ENCODE assay signal across 11 cellular contexts in genomic region chr10:95818663-95819062, GRCh38.
A peak's percentile ranks its signal among the peaks of the same experiment; 100 is the strongest.
DNase-seq lines count a peak whose midpoint lies in the region; ATAC-seq and FAIRE-seq lines count a peak whose summit lies in the region.
"Had no signal": no experiment of that assay in that cellular context is flagged by ENCODE, and none has a peak within 500 bp of the region (broad histone marks: within the 10 kb centered on the region; RNA-seq: fewer than 3 reads in every experiment).

No MANE protein-coding gene starts in this region.

- H3K36me3 Mint-ChIP-seq in activated T-helper 1 cell treated with anti-CD3 and anti-CD28 coated beads, Interleukin-12 subunit alpha, Interleukin-12 subunit beta, Interleukin-2, Interleukin-4 antibody, amounts not matched to agents 30 ng/mL and 10 ng/mL and 1 ng/mL, durations not matched to agents 14 hours and 24 hours and 36 hours (ENCODE audit: low read depth) = peaks cover 25% of the 10 kb centered on the region
- peaks cover 7% of the 10 kb centered on the region for H3K36me3 Mint-ChIP-seq in stimulated activated effector memory CD8-positive, alpha-beta T cell treated with anti-CD3 and anti-CD28 coated beads, Interleukin-12 subunit alpha, Interleukin-12 subunit beta, amount 100 ng/mL, for 72 hours
- H3K36me3 Mint-ChIP-seq in immature natural killer cell = no peaks in the 10 kb centered on the region
- H3K36me3 Mint-ChIP-seq: activated CD4-positive, alpha-beta memory T cell treated with anti-CD3 and anti-CD28 coated beads for 36 hours had no signal

- H3K27me3 Mint-ChIP-seq in activated T-helper 1 cell treated with anti-CD3 and anti-CD28 coated beads, Interleukin-12 subunit alpha, Interleukin-12 subunit beta, Interleukin-2, Interleukin-4 antibody, amounts not matched to agents 30 ng/mL and 10 ng/mL and 1 ng/mL, durations not matched to agents 14 hours and 24 hours and 36 hours (ENCODE audit: insufficient read depth) = no peaks in the 10 kb centered on the region
- H3K27me3 Mint-ChIP-seq in immature natural killer cell (ENCODE audit: low read depth in 3 of 3) = no peaks in the 10 kb centered on the region

- H3K9me3 Mint-ChIP-seq in activated T-helper 1 cell treated with anti-CD3 and anti-CD28 coated beads, Interleukin-12 subunit alpha, Interleukin-12 subunit beta, Interleukin-2, Interleukin-4 antibody, amounts not matched to agents 30 ng/mL and 10 ng/mL and 1 ng/mL, durations not matched to agents 14 hours and 24 hours and 36 hours = peaks cover 11% of the 10 kb centered on the region
- peaks cover 3% of the 10 kb centered on the region for H3K9me3 Mint-ChIP-seq in stimulated activated effector memory CD8-positive, alpha-beta T cell treated with anti-CD3 and anti-CD28 coated beads, Interleukin-12 subunit alpha, Interleukin-12 subunit beta, amount 100 ng/mL, for 72 hours
- no peaks in the 10 kb centered on the region for H3K9me3 Mint-ChIP-seq in immature natural killer cell
- H3K9me3 Mint-ChIP-seq: activated CD4-positive, alpha-beta memory T cell treated with anti-CD3 and anti-CD28 coated beads for 36 hours had no signal

- peak; percentile 42 for ATAC-seq in stimulated activated effector memory CD8-positive, alpha-beta T cell treated with anti-CD3 and anti-CD28 coated beads, Interleukin-12 subunit alpha, Interleukin-12 subunit beta, amount 100 ng/mL, for 72 hours

- peaks cover 73% of the 10 kb centered on the region for H3K4me1 Mint-ChIP-seq in activated T-helper 1 cell treated with anti-CD3 and anti-CD28 coated beads, Interleukin-12 subunit alpha, Interleukin-12 subunit beta, Interleukin-2, Interleukin-4 antibody, amounts not matched to agents 30 ng/mL and 10 ng/mL and 1 ng/mL, durations not matched to agents 14 hours and 24 hours and 36 hours (ENCODE audit: low read depth)
- peaks cover 45% of the 10 kb centered on the region for H3K4me1 Mint-ChIP-seq in stimulated activated effector memory CD8-positive, alpha-beta T cell treated with anti-CD3 and anti-CD28 coated beads, Interleukin-12 subunit alpha, Interleukin-12 subunit beta, amount 100 ng/mL, for 72 hours
- peaks cover 1 to 37% of the 10 kb centered on the region in 2 donors for H3K4me1 Mint-ChIP-seq in immature natural killer cell

- DNase-seq in GM19239 (ENCODE audit: insufficient read length, low spot score) (no peak), fibroblast of the conjunctiva (ENCODE audit: low read depth) (peak; percentile 18), T-helper 9 cell (no peak), Kasumi-1 (lab: John Stamatoyannopoulos, UW) (no peak), immature natural killer cell (no peak)
- no peak for DNase-seq in activated T-helper 1 cell treated with anti-CD3 and anti-CD28 coated beads, Interleukin-12 subunit alpha, Interleukin-12 subunit beta, Interleukin-2, Interleukin-4 antibody, amounts not matched to agents 30 ng/mL and 10 ng/mL and 1 ng/mL, durations not matched to agents 14 hours and 24 hours and 36 hours (ENCODE audit: low spot score)
- no peak for DNase-seq in stimulated activated effector memory CD8-positive, alpha-beta T cell treated with anti-CD3 and anti-CD28 coated beads, Interleukin-12 subunit alpha, Interleukin-12 subunit beta, amount 100 ng/mL, for 72 hours (ENCODE audit: low spot score in 2 of 2)
- DNase-seq: activated CD4-positive, alpha-beta memory T cell treated with anti-CD3 and anti-CD28 coated beads for 36 hours; NCI-H1092 treated with DMSO at 0.1 percent for 48 hours; Peyer's patch had no signal

- H3K4me3 Mint-ChIP-seq in activated T-helper 1 cell treated with anti-CD3 and anti-CD28 coated beads, Interleukin-12 subunit alpha, Interleukin-12 subunit beta, Interleukin-2, Interleukin-4 antibody, amounts not matched to agents 30 ng/mL and 10 ng/mL and 1 ng/mL, durations not matched to agents 14 hours and 24 hours and 36 hours = no peak overlapping the region
- no peak overlapping the region for H3K4me3 Mint-ChIP-seq in stimulated activated effector memory CD8-positive, alpha-beta T cell treated with anti-CD3 and anti-CD28 coated beads, Interleukin-12 subunit alpha, Interleukin-12 subunit beta, amount 100 ng/mL, for 72 hours
- no peak overlapping the region for H3K4me3 Mint-ChIP-seq in immature natural killer cell
- H3K4me3 Mint-ChIP-seq: activated CD4-positive, alpha-beta memory T cell treated with anti-CD3 and anti-CD28 coated beads for 36 hours had no signal

- H3K27ac Mint-ChIP-seq in activated T-helper 1 cell treated with anti-CD3 and anti-CD28 coated beads, Interleukin-12 subunit alpha, Interleukin-12 subunit beta, Interleukin-2, Interleukin-4 antibody, amounts not matched to agents 30 ng/mL and 10 ng/mL and 1 ng/mL, durations not matched to agents 14 hours and 24 hours and 36 hours = peak overlapping the region; percentile 76
- no peak overlapping the region for H3K27ac Mint-ChIP-seq in stimulated activated effector memory CD8-positive, alpha-beta T cell treated with anti-CD3 and anti-CD28 coated beads, Interleukin-12 subunit alpha, Interleukin-12 subunit beta, amount 100 ng/mL, for 72 hours
- H3K27ac Mint-ChIP-seq in immature natural killer cell = no peak overlapping the region
- H3K27ac Mint-ChIP-seq: activated CD4-positive, alpha-beta memory T cell treated with anti-CD3 and anti-CD28 coated beads for 36 hours had no signal

- peak; percentile 67 for FAIRE-seq in GM19239 (lab: Jason Lieb, UNC)
- FAIRE-seq: islet of Langerhans had no signal

- intact Hi-C loops in activated T-helper 1 cell treated with anti-CD3 and anti-CD28 coated beads, Interleukin-12 subunit alpha, Interleukin-12 subunit beta, Interleukin-2, Interleukin-4 antibody, amounts not matched to agents 30 ng/mL and 10 ng/mL and 1 ng/mL, durations not matched to agents 14 hours and 24 hours and 36 hours (cut with micrococcal nuclease) = loop anchor here (1.0 to 2.0 kb wide), 3 partner anchors 14 to 28 kb away; no protein-coding TSS in a partner anchor
